ENCODE assay signal across 8 cellular contexts in genomic region chr2:197215988-197216979, GRCh38.
A peak's percentile ranks its signal among the peaks of the same experiment; 100 is the strongest.
DNase-seq lines count a peak whose midpoint lies in the region; ATAC-seq and TF ChIP-seq lines count a peak whose summit lies in the region.

No MANE protein-coding gene starts in this region.

- H3K36me3 ChIP-seq in upper lobe of left lung: no peaks in the 10 kb centered on the region

- ATAC-seq in HG02798 (IDR thresholded peaks at IDR 0.05; ENCODE audit: poor library complexity, unreplicated experiment) (peak; percentile 75), upper lobe of left lung (ENCODE audit: low FRiP score in 2 of 2) (peak in 1 of 2 donors; percentile 72)

- no peaks in the 10 kb centered on the region for H3K9me3 ChIP-seq in upper lobe of left lung

- TF ChIP-seq CTCF in fibroblast of villous mesenchyme (IDR thresholded peaks at IDR 0.05; ENCODE audit: insufficient read depth, low read depth, low read length) (no peak), upper lobe of left lung (IDR thresholded peaks at IDR 0.05) (no peak)

- H3K4me1 ChIP-seq in upper lobe of left lung: peaks cover 36 to 47% (median 43%) of the 10 kb centered on the region in 4 donors

- 47 to 50% methylated on average over 7 of the region's 7 CpGs for WGBS in upper lobe of left lung, 2 donors

- no peaks in the 10 kb centered on the region for H3K27me3 ChIP-seq in upper lobe of left lung

- peak; percentile 34 to 41 for DNase-seq in activated CD4-positive, alpha-beta T cell treated with anti-CD3 and anti-CD28 coated beads for 4 hours
- DNase-seq in activated CD4-positive, alpha-beta T cell treated with anti-CD3 and anti-CD28 coated beads, Interleukin-2, amount 50 U/mL, for 48 hours: no peak
- DNase-seq in NOMO-1 treated with DMSO at 0.1 percent for 48 hours (lab: John Stamatoyannopoulos, UW; ENCODE audit: unreplicated experiment) (peak; percentile 81), fibroblast of villous mesenchyme (ENCODE audit: low read depth) (peak; percentile 6), upper lobe of left lung (no peak), T1000 (lab: John Stamatoyannopoulos, UW) (no peak), G401 (ENCODE audit: low spot score) (no peak)

- no peak overlapping the region for H3K4me3 ChIP-seq in fibroblast of villous mesenchyme (ENCODE audit: low read depth, low read length)
- no peak overlapping the region for H3K4me3 ChIP-seq in upper lobe of left lung

- in situ Hi-C loops in G401 (cut with HindIII; ENCODE audit: low sequenced_read_pairs): loop anchor here (25.0 kb wide), 1 partner anchor 146 kb away; no protein-coding TSS in a partner anchor

- peak overlapping the region; percentile 28 to 71 (median 63) for H3K27ac ChIP-seq in upper lobe of left lung

- no peak for TF ChIP-seq EP300 in upper lobe of left lung (IDR thresholded peaks at IDR 0.05)

- no peak for TF ChIP-seq POLR2A in upper lobe of left lung (IDR thresholded peaks at IDR 0.05)

Comparison
In these comparisons a context has a peak if more than half of its experiments do, and no peak if none do; other contexts are left out.
1. DNase-seq: peak in activated CD4-positive, alpha-beta T cell treated with anti-CD3 and anti-CD28 coated beads for 4 hours (2 of 2), NOMO-1 treated with DMSO at 0.1 percent for 48 hours (single experiment) and fibroblast of villous mesenchyme (single experiment); none in activated CD4-positive, alpha-beta T cell treated with anti-CD3 and anti-CD28 coated beads, Interleukin-2, amount 50 U/mL, for 48 hours (0 of 2), upper lobe of left lung (0 of 2), T1000 (single experiment) and G401 (single experiment).